Comparison of ENCODE assay signal across 26 cellular contexts in the genomic region with DNA sequence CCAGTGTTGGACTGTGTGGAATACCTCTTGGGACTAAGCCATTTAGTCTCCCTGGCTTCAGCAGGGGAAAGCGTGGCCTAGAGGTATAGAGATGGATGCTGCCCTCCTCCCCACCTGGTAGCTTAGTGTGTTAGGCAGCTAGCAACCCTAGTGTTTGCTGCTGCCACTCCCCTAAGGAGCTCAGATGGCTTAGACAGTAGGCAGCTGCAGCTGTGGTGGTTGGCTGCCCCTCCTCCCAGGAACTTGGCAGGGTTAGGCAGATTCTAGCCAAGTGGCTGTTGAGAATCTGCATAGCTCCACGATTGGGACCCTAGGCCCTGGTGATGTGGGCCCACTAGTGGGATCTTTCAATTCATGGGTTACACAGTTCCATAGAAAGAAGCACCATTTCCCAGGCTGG.
"Had no signal": no experiment of that assay in that cellular context is flagged by ENCODE, and none has a peak within 500 bp of the region (broad histone marks: within the 10 kb centered on the region; RNA-seq: fewer than 3 reads in every experiment).

No MANE protein-coding gene starts in this region.

- H3K27me3 Mint-ChIP-seq: brain; stimulated activated naive B cell treated with anti-CD40 and anti-IgM and Interleukin-4, amounts not matched to agents 10 μg/mL and 1 μg/mL and 100 μg/mL, for 72 hours had no signal

- H3K4me1 Mint-ChIP-seq: nephron; stimulated activated naive B cell treated with anti-CD40 and anti-IgM and Interleukin-4, amounts not matched to agents 10 μg/mL and 1 μg/mL and 100 μg/mL, for 72 hours had no signal

- ATAC-seq: left lobe of liver; mucosa of descending colon; pancreas; sciatic nerve; stimulated activated naive B cell treated with anti-CD40 and anti-IgM and Interleukin-4, amounts not matched to agents 10 μg/mL and 1 μg/mL and 100 μg/mL, for 72 hours had no signal

- H3K36me3 Mint-ChIP-seq: activated naive CD8-positive, alpha-beta T cell had no signal

- H3K4me3 Mint-ChIP-seq: activated naive CD8-positive, alpha-beta T cell; brain; nephron; stimulated activated naive B cell treated with anti-CD40 and anti-IgM and Interleukin-4, amounts not matched to agents 10 μg/mL and 1 μg/mL and 100 μg/mL, for 72 hours had no signal

- H3K27ac Mint-ChIP-seq: activated naive CD8-positive, alpha-beta T cell; brain; nephron; stimulated activated naive B cell treated with anti-CD40 and anti-IgM and Interleukin-4, amounts not matched to agents 10 μg/mL and 1 μg/mL and 100 μg/mL, for 72 hours had no signal

- FAIRE-seq: endometrium, pancreas, small intestine, TTC549 had no signal

- DNase-seq: activated CD4-positive, alpha-beta T cell treated with anti-CD3 and anti-CD28 coated beads for 4 hours; activated CD4-positive, alpha-beta T cell treated with anti-CD3 and anti-CD28 coated beads, Interleukin-2, amount 50 U/mL, for 4 hours; activated effector memory CD4-positive, alpha-beta T cell treated with Interleukin-2 at 50 U/mL for 16 hours; activated naive CD4-positive, alpha-beta T cell treated with Interleukin-2 at 50 U/mL for 16 hours; cerebellar nuclear complex; colonic mucosa; effector CD8-positive, alpha-beta T cell; esophagus squamous epithelium; foreskin melanocyte; kidney glomerular epithelial cell; lower lobe of right lung; mesendoderm; mucosa of descending colon; pancreas; retina; small intestine; stimulated activated CD4-positive, alpha-beta T cell treated with anti-CD3 and anti-CD28 coated beads, Interleukin-4, amount 100 ng/mL, for 24 hours; stimulated activated naive B cell treated with anti-CD40 and anti-IgM and Interleukin-4, amounts not matched to agents 10 μg/mL and 1 μg/mL and 100 μg/mL, for 72 hours; tibial artery had no signal
